Comparison of ENCODE assay signal across 1 cellular context in the genomic region with DNA sequence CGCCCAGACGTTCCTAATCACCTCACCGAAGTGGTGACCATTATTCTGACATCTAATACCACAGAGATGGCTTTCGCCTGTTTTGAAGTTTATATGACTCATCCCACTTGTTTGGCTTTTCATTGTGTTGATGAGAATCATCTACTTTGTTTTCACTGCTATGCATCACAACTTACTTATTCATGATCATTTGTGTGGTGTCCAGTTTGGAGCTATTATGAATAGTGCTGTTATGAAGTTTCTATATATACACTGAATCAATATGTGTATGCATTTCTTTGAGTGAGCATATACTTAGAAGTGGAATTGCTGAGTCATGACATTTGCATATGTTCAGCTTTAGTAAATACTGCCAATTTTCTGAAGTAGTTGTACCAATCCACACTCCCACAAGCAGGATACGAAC.
TF ChIP-seq lines count a peak whose summit lies in the region.

No MANE protein-coding gene starts in this region.

TF ChIP-seq in endothelial cell of umbilical vein, 7 proteins besides CTCF, POLR2A, EP300 and RAD21:
- TF ChIP-seq FOS (IDR thresholded peaks at IDR 0.05; ENCODE audit: borderline replicate concordance, insufficient read depth, low read length) (no peak), JUN (IDR thresholded peaks at IDR 0.05; ENCODE audit: borderline replicate concordance, insufficient read depth, insufficient read length, low read depth) (peak; percentile 20)
